8 cellular contexts compared by ENCODE assay signal in the genomic region with DNA sequence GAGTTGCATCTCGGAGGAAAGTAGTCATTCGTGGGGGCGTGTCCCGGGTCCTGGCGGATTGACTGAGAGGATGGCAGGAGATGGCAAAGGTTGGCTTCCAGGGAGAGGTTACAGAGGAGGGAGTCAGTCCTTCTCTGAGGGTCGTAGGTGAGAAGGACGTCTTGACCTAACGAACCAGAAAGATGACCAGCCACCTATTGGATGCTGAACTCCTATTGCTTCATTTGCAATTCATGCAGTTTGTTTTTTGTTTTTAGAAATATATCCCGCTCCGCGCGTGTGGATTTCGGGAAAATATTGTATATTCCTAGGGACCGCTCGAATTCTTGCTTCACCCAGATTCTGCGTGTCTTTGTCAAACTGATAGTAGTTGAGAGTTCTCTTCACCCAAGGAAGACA. TPM values are rescaled to one million over a fixed set of nuclear protein-coding genes. Genes with fewer than 3 reads are reported as not detected.
DNase-seq lines count a peak whose midpoint lies in the region; ATAC-seq and TF ChIP-seq lines count a peak whose summit lies in the region.

No MANE protein-coding gene starts in this region.

- peak overlapping the region; percentile 76 for H3K9ac ChIP-seq in MM.1S (ENCODE audit: low read length)

- H3K9me3 Mint-ChIP-seq in activated T-helper 1 cell treated with anti-CD3 and anti-CD28 coated beads, Interleukin-12 subunit alpha, Interleukin-12 subunit beta, Interleukin-2, Interleukin-4 antibody, amounts not matched to agents 30 ng/mL and 10 ng/mL and 1 ng/mL, durations not matched to agents 14 hours and 24 hours and 36 hours, result peaks cover 4% of the 10 kb centered on the region

- peak overlapping the region; percentile 99 for H2AFZ ChIP-seq in MM.1S (ENCODE audit: low read length)

- DNase-seq in DMS 273 treated with DMSO at 0.1 percent for 48 hours (lab: John Stamatoyannopoulos, UW), result peak; percentile 33
- DNase-seq in MM.1S, result no peak
- peak; percentile 44 for DNase-seq in activated T-helper 1 cell treated with anti-CD3 and anti-CD28 coated beads, Interleukin-12 subunit alpha, Interleukin-12 subunit beta, Interleukin-2, Interleukin-4 antibody, amounts not matched to agents 30 ng/mL and 10 ng/mL and 1 ng/mL, durations not matched to agents 14 hours and 24 hours and 36 hours (ENCODE audit: low spot score)
- DNase-seq in foreskin melanocyte, result peak; percentile 35
- DNase-seq in putamen (ENCODE audit: low spot score), result peak; percentile 21
- no peak for DNase-seq in KG1 (lab: John Stamatoyannopoulos, UW)

- no peaks in the 10 kb centered on the region for H4K20me1 ChIP-seq in MM.1S (ENCODE audit: insufficient read depth, low read length)

- peak overlapping the region; percentile 77 for H3K4me2 ChIP-seq in MM.1S (ENCODE audit: low read depth, low read length)

- H3K4me3 ChIP-seq in MM.1S (ENCODE audit: low read length), result peak overlapping the region; percentile 86

- peaks cover 15% of the 10 kb centered on the region for H3F3A ChIP-seq in MM.1S (ENCODE audit: insufficient read depth, low read length)

- peak overlapping the region; percentile 90 for H3K4me3 Mint-ChIP-seq in activated T-helper 1 cell treated with anti-CD3 and anti-CD28 coated beads, Interleukin-12 subunit alpha, Interleukin-12 subunit beta, Interleukin-2, Interleukin-4 antibody, amounts not matched to agents 30 ng/mL and 10 ng/mL and 1 ng/mL, durations not matched to agents 14 hours and 24 hours and 36 hours

- H3K27me3 Mint-ChIP-seq in activated T-helper 1 cell treated with anti-CD3 and anti-CD28 coated beads, Interleukin-12 subunit alpha, Interleukin-12 subunit beta, Interleukin-2, Interleukin-4 antibody, amounts not matched to agents 30 ng/mL and 10 ng/mL and 1 ng/mL, durations not matched to agents 14 hours and 24 hours and 36 hours (ENCODE audit: insufficient read depth), result peaks cover 12% of the 10 kb centered on the region

- TF ChIP-seq CTCF in MM.1S (IDR thresholded peaks at IDR 0.05; ENCODE audit: low read length), result no peak

- 0 out of 2 replicates have a peak, but pooled peaks cover 5% of the 10 kb centered on the region for H3K79me2 ChIP-seq in MM.1S (ENCODE audit: low read length)

- H3K36me3 Mint-ChIP-seq in activated T-helper 1 cell treated with anti-CD3 and anti-CD28 coated beads, Interleukin-12 subunit alpha, Interleukin-12 subunit beta, Interleukin-2, Interleukin-4 antibody, amounts not matched to agents 30 ng/mL and 10 ng/mL and 1 ng/mL, durations not matched to agents 14 hours and 24 hours and 36 hours (ENCODE audit: low read depth), result peaks cover 7% of the 10 kb centered on the region

- H3K9me3 ChIP-seq in MM.1S (replicated peaks; ENCODE audit: insufficient read depth, low read length), result no peaks in the 10 kb centered on the region

- no peaks in the 10 kb centered on the region for H3K27me3 ChIP-seq in MM.1S (replicated peaks; ENCODE audit: insufficient read depth, low read length)

- H3K36me3 ChIP-seq in MM.1S (replicated peaks; ENCODE audit: insufficient read depth, low read length), result no peaks in the 10 kb centered on the region

- ATAC-seq in HG03097 (IDR thresholded peaks at IDR 0.05; ENCODE audit: low FRiP score, unreplicated experiment), result no peak
- ATAC-seq in GM18520 (IDR thresholded peaks at IDR 0.05; ENCODE audit: unreplicated experiment), result no peak

- peaks cover 9% of the 10 kb centered on the region; the same call in 1 of the 2 replicates for H3K4me1 ChIP-seq in MM.1S (ENCODE audit: low read length)

- peak overlapping the region; percentile 66 for H3K27ac ChIP-seq in MM.1S (ENCODE audit: low read length)

- intact Hi-C loops in activated T-helper 1 cell treated with anti-CD3 and anti-CD28 coated beads, Interleukin-12 subunit alpha, Interleukin-12 subunit beta, Interleukin-2, Interleukin-4 antibody, amounts not matched to agents 30 ng/mL and 10 ng/mL and 1 ng/mL, durations not matched to agents 14 hours and 24 hours and 36 hours (cut with micrococcal nuclease), result loop anchor here (1.0 to 10.0 kb wide), 9 partner anchors 65 to 1103 kb away; a partner anchor contains a TSS

- peak overlapping the region; percentile 93 for H3K27ac Mint-ChIP-seq in activated T-helper 1 cell treated with anti-CD3 and anti-CD28 coated beads, Interleukin-12 subunit alpha, Interleukin-12 subunit beta, Interleukin-2, Interleukin-4 antibody, amounts not matched to agents 30 ng/mL and 10 ng/mL and 1 ng/mL, durations not matched to agents 14 hours and 24 hours and 36 hours

- H3K4me1 Mint-ChIP-seq in activated T-helper 1 cell treated with anti-CD3 and anti-CD28 coated beads, Interleukin-12 subunit alpha, Interleukin-12 subunit beta, Interleukin-2, Interleukin-4 antibody, amounts not matched to agents 30 ng/mL and 10 ng/mL and 1 ng/mL, durations not matched to agents 14 hours and 24 hours and 36 hours (ENCODE audit: low read depth), result peaks cover 33% of the 10 kb centered on the region

- H3K9me2 ChIP-seq in MM.1S (replicated peaks; ENCODE audit: insufficient read depth, low read length), result no peaks in the 10 kb centered on the region

RNA-seq across cellular contexts. Expression of a gene that starts 0.5 kb away (rescaled TPM):
- total RNA-seq in activated T-helper 1 cell treated with anti-CD3 and anti-CD28 coated beads, Interleukin-12 subunit alpha, Interleukin-12 subunit beta, Interleukin-2, Interleukin-4 antibody, amounts not matched to agents 30 ng/mL and 10 ng/mL and 1 ng/mL, durations not matched to agents 14 hours and 24 hours and 36 hours, result 1.0 and 1.2 TPM in 2 replicates

Comparison
In these comparisons a context has a peak if more than half of its experiments do, and no peak if none do; other contexts are left out.
1. DNase-seq: peak in DMS 273 treated with DMSO at 0.1 percent for 48 hours (single experiment), activated T-helper 1 cell treated with anti-CD3 and anti-CD28 coated beads, Interleukin-12 subunit alpha, Interleukin-12 subunit beta, Interleukin-2, Interleukin-4 antibody, amounts not matched to agents 30 ng/mL and 10 ng/mL and 1 ng/mL, durations not matched to agents 14 hours and 24 hours and 36 hours (single experiment), foreskin melanocyte (single experiment) and putamen (single experiment); none in MM.1S (single experiment) and KG1 (single experiment).